Comparison of ENCODE assay signal across 12 cellular contexts in genomic region chrX:38563006-38563405, GRCh38. TPM values are rescaled to one million over a fixed set of nuclear protein-coding genes. Genes with fewer than 3 reads are reported as not detected.
DNase-seq lines count a peak whose midpoint lies in the region; ATAC-seq and TF ChIP-seq lines count a peak whose summit lies in the region.
"Had no signal": no experiment of that assay in that cellular context is flagged by ENCODE, and none has a peak within 500 bp of the region (broad histone marks: within the 10 kb centered on the region; RNA-seq: fewer than 3 reads in every experiment).

No MANE protein-coding gene starts in this region.

- no peak overlapping the region for H3K27ac Mint-ChIP-seq in CD4-positive, alpha-beta T cell
- no peak overlapping the region for H3K27ac Mint-ChIP-seq in T-helper 17 cell
- H3K27ac Mint-ChIP-seq: activated naive CD4-positive, alpha-beta T cell treated with anti-CD3 and anti-CD28 coated beads for 36 hours had no signal

- no peaks in the 10 kb centered on the region for H3K36me3 ChIP-seq in psoas muscle (ENCODE audit: insufficient read depth in 1 of 2, low read depth in 1 of 2)

- H3K27me3 Mint-ChIP-seq in CD4-positive, alpha-beta T cell = no peaks in the 10 kb centered on the region
- no peaks in the 10 kb centered on the region for H3K27me3 Mint-ChIP-seq in T-helper 17 cell

- no peaks in the 10 kb centered on the region for H3K4me1 ChIP-seq in psoas muscle

- POLR2A ChIA-PET in CD4-positive, alpha-beta T cell (lab: Charles Lee) = no interaction called here

- 6 to 37% (median 9%) methylated on average over 6 of the region's 6 CpGs for WGBS in psoas muscle, 3 donors

- no peaks in the 10 kb centered on the region for H3K27me3 ChIP-seq in CD4-positive, alpha-beta T cell (ENCODE audit: control insufficient read depth, insufficient read depth, low read length)
- peaks cover 0 to 3% (median 0%) of the 10 kb centered on the region in 3 donors for H3K27me3 ChIP-seq in psoas muscle (ENCODE audit: insufficient read depth in 3 of 3, low read length in 2 of 3)

- no peaks in the 10 kb centered on the region for H3K36me3 Mint-ChIP-seq in CD4-positive, alpha-beta T cell (ENCODE audit: low read depth)
- H3K36me3 Mint-ChIP-seq in T-helper 17 cell (ENCODE audit: low read depth) = no peaks in the 10 kb centered on the region

- no peak for ATAC-seq in CD4-positive, alpha-beta T cell (ENCODE audit: poor library complexity)
- no peak for ATAC-seq in T-helper 17 cell
- ATAC-seq in psoas muscle = peak in 3 of 4 donors; percentile 23 to 36 (median 34)
- ATAC-seq in GM21619 (IDR thresholded peaks at IDR 0.05; ENCODE audit: unreplicated experiment) = no peak
- ATAC-seq in HG02981 (IDR thresholded peaks at IDR 0.05; ENCODE audit: unreplicated experiment) = no peak

- peak overlapping the region; percentile 73 for H3K4me3 ChIP-seq in psoas muscle

- no peaks in the 10 kb centered on the region for H3K9me3 Mint-ChIP-seq in CD4-positive, alpha-beta T cell
- H3K9me3 Mint-ChIP-seq: activated naive CD4-positive, alpha-beta T cell treated with anti-CD3 and anti-CD28 coated beads for 36 hours had no signal

- TF ChIP-seq CTCF in CD4-positive, alpha-beta T cell (IDR thresholded peaks at IDR 0.05) = no peak
- no peak for TF ChIP-seq CTCF in psoas muscle (IDR thresholded peaks at IDR 0.05)

- H3K27ac ChIP-seq in CD4-positive, alpha-beta T cell (ENCODE audit: low read depth, low read length) = no peak overlapping the region
- peak overlapping the region; percentile 86 for H3K27ac ChIP-seq in psoas muscle
- H3K27ac ChIP-seq: KMS-11 had no signal

- no peak for DNase-seq in CD4-positive, alpha-beta T cell
- no peak for DNase-seq in T-helper 17 cell
- peak; percentile 7 for DNase-seq in inferior parietal cortex (ENCODE audit: extremely low spot score)
- DNase-seq in psoas muscle = no peak
- DNase-seq in COLO829 (ENCODE audit: low spot score) = no peak
- no peak for DNase-seq in NCI-H226
- DNase-seq: activated naive CD4-positive, alpha-beta T cell treated with anti-CD3 and anti-CD28 coated beads for 36 hours; SIG-M5 had no signal

- no peaks in the 10 kb centered on the region for H3K4me1 Mint-ChIP-seq in CD4-positive, alpha-beta T cell (ENCODE audit: low read depth)
- H3K4me1 Mint-ChIP-seq in T-helper 17 cell = peaks cover 2% of the 10 kb centered on the region

- intact Hi-C loops in CD4-positive, alpha-beta T cell (cut with DNase I, micrococcal nuclease) = loop anchor here in 1 of 2 experiments (5.0 kb wide), 1 partner anchor 236 kb away; the partner anchor contains the start of gene RPGR
- intact Hi-C loops in psoas muscle (cut with DNase I) = loop anchor here in 1 of 2 donors (2.0 kb wide), 2 partner anchors 50 to 92 kb away; no protein-coding TSS in a partner anchor

- H3K4me3 Mint-ChIP-seq in CD4-positive, alpha-beta T cell = peak overlapping the region; percentile 72
- peak overlapping the region; percentile 36 for H3K4me3 Mint-ChIP-seq in T-helper 17 cell

- no peaks in the 10 kb centered on the region for H3K9me3 ChIP-seq in CD4-positive, alpha-beta T cell (ENCODE audit: control insufficient read depth, low read length)
- no peaks in the 10 kb centered on the region for H3K9me3 ChIP-seq in T-helper 17 cell (ENCODE audit: control insufficient read depth, low read length, poor library complexity, severe bottlenecking)
- no peaks in the 10 kb centered on the region for H3K9me3 ChIP-seq in psoas muscle

- CTCF ChIA-PET in CD4-positive, alpha-beta T cell (lab: Charles Lee) = no interaction called here

RNA-seq across cellular contexts. Expression of gene TSPAN7, which starts 1.7 kb away (rescaled TPM):
- total RNA-seq in CD4-positive, alpha-beta T cell = under 1 TPM in 1 of 2 experiments, not detected in 1; 0.36 TPM
- total RNA-seq in T-helper 17 cell = under 1 TPM; 0.18 to 0.35 TPM
- 100 to 1,000 TPM; 136 to 234 (median 171) TPM for total RNA-seq in psoas muscle
- 10 to 100 TPM; 65.2 to 86.8 (median 68.0) TPM for polyA plus RNA-seq in psoas muscle
- total RNA-seq: mononuclear cell had no signal

Comparison
In these comparisons a context has a peak if more than half of its experiments do, and no peak if none do; other contexts are left out.
1. ATAC-seq: peak in psoas muscle (3 of 4); none in CD4-positive, alpha-beta T cell (single experiment), T-helper 17 cell (single experiment), GM21619 (single experiment) and HG02981 (single experiment).
2. RNA of gene TSPAN7, which starts 1.7 kb away (total RNA-seq): 136 to 234 TPM in psoas muscle; 0.36 TPM in CD4-positive, alpha-beta T cell and 0.18 to 0.35 TPM in T-helper 17 cell; every median in the first group is over 100 times any median in the second.